Comparison of ENCODE assay signal across 18 cellular contexts in genomic region chr1:184276416-184276815, GRCh38.
"Had no signal": no experiment of that assay in that cellular context is flagged by ENCODE, and none has a peak within 500 bp of the region (broad histone marks: within the 10 kb centered on the region; RNA-seq: fewer than 3 reads in every experiment).

No MANE protein-coding gene starts in this region.

- H3K9me3 ChIP-seq: ascending aorta had no signal

- H3K4me1 Mint-ChIP-seq: activated naive CD4-positive, alpha-beta T cell treated with anti-CD3 and anti-CD28 coated beads, Interleukin-2, amount 50 U/mL, for 24 hours; central memory CD8-positive, alpha-beta T cell had no signal

- H3K27ac ChIP-seq: ascending aorta had no signal

- ATAC-seq: activated CD4-positive, CD25-positive, alpha-beta regulatory T cell treated with anti-CD3 and anti-CD28 coated beads, Interleukin-2, amount 50 U/mL, for 24 hours; activated CD8-positive, alpha-beta T cell treated with anti-CD3 and anti-CD28 coated beads for 36 hours had no signal

- H3K4me1 ChIP-seq: ascending aorta had no signal

- H3K36me3 ChIP-seq: ascending aorta had no signal

- H3K27ac Mint-ChIP-seq: activated CD8-positive, alpha-beta T cell treated with anti-CD3 and anti-CD28 coated beads for 36 hours; activated naive CD4-positive, alpha-beta T cell treated with anti-CD3 and anti-CD28 coated beads, Interleukin-2, amount 50 U/mL, for 24 hours; brain; T-helper 1 cell treated with Interleukin-12 subunit alpha and Interleukin-12 subunit beta and Interleukin-4 antibody, amounts not matched to agents 30 μg/mL and 1 μg/mL, for 36 hours had no signal

- H3K9me3 Mint-ChIP-seq: activated CD8-positive, alpha-beta T cell treated with anti-CD3 and anti-CD28 coated beads for 36 hours; activated naive CD4-positive, alpha-beta T cell treated with anti-CD3 and anti-CD28 coated beads, Interleukin-2, amount 50 U/mL, for 24 hours; central memory CD8-positive, alpha-beta T cell; T-helper 1 cell treated with Interleukin-12 subunit alpha and Interleukin-12 subunit beta and Interleukin-4 antibody, amounts not matched to agents 30 μg/mL and 1 μg/mL, for 36 hours had no signal

- H3K36me3 Mint-ChIP-seq: activated naive CD4-positive, alpha-beta T cell treated with anti-CD3 and anti-CD28 coated beads, Interleukin-2, amount 50 U/mL, for 24 hours; brain had no signal

- DNase-seq: activated CD4-positive, alpha-beta T cell treated with anti-CD3 and anti-CD28 coated beads for 4 hours; activated CD8-positive, alpha-beta memory T cell treated with anti-CD3 and anti-CD28 coated beads, Interleukin-2, amount 50 U/mL, for 4 hours; activated CD8-positive, alpha-beta T cell treated with anti-CD3 and anti-CD28 coated beads for 36 hours; activated T-cell treated with anti-CD3 and anti-CD28 coated beads, Interleukin-2, amount 50 U/mL, for 1 hour; amniotic stem cell; NCI-H1105 treated with DMSO at 0.1 percent for 48 hours; NCI-H1436 treated with DMSO at 0.1 percent for 48 hours; NCI-H187; NCI-H2081; NCI-H446; NCI-H524; SHP77 treated with DMSO at 0.1 percent for 48 hours had no signal

- H3K4me3 ChIP-seq: ascending aorta had no signal

- H3K4me3 Mint-ChIP-seq: activated CD8-positive, alpha-beta T cell treated with anti-CD3 and anti-CD28 coated beads for 36 hours; activated naive CD4-positive, alpha-beta T cell treated with anti-CD3 and anti-CD28 coated beads, Interleukin-2, amount 50 U/mL, for 24 hours; brain; central memory CD8-positive, alpha-beta T cell; T-helper 1 cell treated with Interleukin-12 subunit alpha and Interleukin-12 subunit beta and Interleukin-4 antibody, amounts not matched to agents 30 μg/mL and 1 μg/mL, for 36 hours had no signal

- H3K27me3 ChIP-seq: ascending aorta had no signal
